In the genomic region with DNA sequence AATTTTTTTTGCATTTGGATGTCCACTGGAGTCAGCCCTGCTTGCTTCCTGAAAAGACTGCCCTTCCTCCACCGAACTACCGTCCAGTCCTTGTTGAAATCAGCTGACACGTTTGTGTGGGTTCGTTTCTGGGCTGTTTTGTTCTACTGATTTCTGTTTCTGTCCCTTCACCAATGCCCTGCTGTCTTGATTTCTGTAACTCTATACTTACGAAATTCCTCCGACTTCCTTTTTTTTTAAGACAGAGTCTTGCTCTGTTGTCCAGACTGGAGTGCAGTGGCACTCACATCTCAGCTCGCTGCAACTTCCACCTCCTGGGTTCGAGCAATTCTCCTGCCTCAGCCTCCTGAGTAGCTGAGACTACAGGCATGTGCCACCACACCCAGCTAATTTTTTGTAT, we compare ENCODE assay signal across 20 cellular contexts. TPM values are rescaled to one million over a fixed set of nuclear protein-coding genes. Genes with fewer than 3 reads are reported as not detected.
DNase-seq lines count a peak whose midpoint lies in the region; ATAC-seq and TF ChIP-seq lines count a peak whose summit lies in the region.
"Had no signal": no experiment of that assay in that cellular context is flagged by ENCODE, and none has a peak within 500 bp of the region (broad histone marks: within the 10 kb centered on the region; RNA-seq: fewer than 3 reads in every experiment).

No MANE protein-coding gene starts in this region.

- DNase-seq in CD1c-positive myeloid dendritic cell (ENCODE audit: extremely low spot score) (peak; percentile 93), SIG-M5 treated with dmso at 0.1 percent for 504 hours (lab: John Stamatoyannopoulos, UW; ENCODE audit: unreplicated experiment) (peak; percentile 92), globus pallidus (ENCODE audit: low spot score) (peak; percentile 63), mucosa of descending colon (peak in 1 of 3 donors; percentile 8), HCEC 1CT (no peak), DMS53 (lab: John Stamatoyannopoulos, UW) (no peak), RPMI8226 (no peak)
- DNase-seq: ACHN; CD8-positive, alpha-beta memory T cell; naive thymus-derived CD8-positive, alpha-beta T cell; NCI-H1417 treated with DMSO at 0.1 percent for 48 hours; NCI-H226; NK-92 treated with Interleukin-12 subunit alpha and Interleukin-12 subunit beta, amount 100 ng/mL, for 24 hours; stimulated activated naive CD8-positive, alpha-beta T cell treated with anti-CD3 and anti-CD28 coated beads, Interleukin-15, Interleukin-2, amounts not matched to agents 100 U/mL and 50 U/mL, for 24 hours; uterus had no signal

- ATAC-seq in mucosa of descending colon (peak; percentile 24), HG02938 (IDR thresholded peaks at IDR 0.05; ENCODE audit: unreplicated experiment) (no peak)
- ATAC-seq: body of pancreas; left colon; naive thymus-derived CD8-positive, alpha-beta T cell; stimulated activated naive CD8-positive, alpha-beta T cell treated with anti-CD3 and anti-CD28 coated beads, Interleukin-15, Interleukin-2, amounts not matched to agents 100 U/mL and 50 U/mL, for 24 hours had no signal

- no peak for TF ChIP-seq CTCF in mucosa of descending colon (IDR thresholded peaks at IDR 0.05)

- no peaks in the 10 kb centered on the region for H3K36me3 ChIP-seq in mucosa of descending colon (ENCODE audit: low read depth)
- H3K36me3 ChIP-seq: prostate gland, uterus had no signal

- intact Hi-C loops in mucosa of descending colon (cut with DNase I, micrococcal nuclease): no loop called here

- no peak overlapping the region for H3K4me3 ChIP-seq in mucosa of descending colon
- H3K4me3 ChIP-seq: body of pancreas, esophagus muscularis mucosa, prostate gland, uterus had no signal

- H3K9me3 ChIP-seq in mucosa of descending colon: no peaks in the 10 kb centered on the region
- H3K9me3 ChIP-seq: body of pancreas, esophagus muscularis mucosa, prostate gland, uterus had no signal

- H3K4me1 ChIP-seq in mucosa of descending colon (ENCODE audit: low read depth): no peaks in the 10 kb centered on the region
- H3K4me1 ChIP-seq: body of pancreas, esophagus muscularis mucosa, prostate gland, uterus had no signal

RNA-seq across cellular contexts. Expression of a gene that starts 8.4 kb away (rescaled TPM):
- total RNA-seq in mucosa of descending colon: 10 to 100 TPM; 23.4 to 50.0 (median 49.3) TPM

RNA-seq across cellular contexts. Expression of a gene that starts 54.0 kb away (rescaled TPM):
- total RNA-seq in mucosa of descending colon: 10 to 100 TPM; 59.2 to 80.2 (median 61.8) TPM

RNA-seq across cellular contexts. Expression of a gene that starts 56.5 kb away (rescaled TPM):
- total RNA-seq in mucosa of descending colon: 1 to 10 TPM; 2.1 to 5.9 (median 2.7) TPM

RNA-seq across cellular contexts. Expression of a gene that starts 57.3 kb away (rescaled TPM):
- total RNA-seq in mucosa of descending colon: 10 to 100 TPM; 10.9 to 23.4 (median 22.1) TPM

Comparison
In these comparisons a context has a peak if more than half of its experiments do, and no peak if none do; other contexts are left out.
1. DNase-seq: peak in CD1c-positive myeloid dendritic cell (single experiment), SIG-M5 treated with dmso at 0.1 percent for 504 hours (single experiment) and globus pallidus (single experiment); none in HCEC 1CT (single experiment), DMS53 (single experiment) and RPMI8226 (single experiment).